In genomic region chr14:99119554-99119953, GRCh38 we compare ENCODE assay signal across 18 cellular contexts.
A peak's percentile ranks its signal among the peaks of the same experiment; 100 is the strongest.
DNase-seq lines count a peak whose midpoint lies in the region; ATAC-seq and TF ChIP-seq lines count a peak whose summit lies in the region.
"Had no signal": no experiment of that assay in that cellular context is flagged by ENCODE, and none has a peak within 500 bp of the region (broad histone marks: within the 10 kb centered on the region; RNA-seq: fewer than 3 reads in every experiment).

No MANE protein-coding gene starts in this region.

- WGBS in lung, 2 donors, result 77 to 83% methylated on average over 4 of the region's 4 CpGs

- peaks cover 0 to 3% of the 10 kb centered on the region in 2 donors for H3K9me3 ChIP-seq in lung (ENCODE audit: control insufficient read depth in 2 of 2, insufficient read depth in 1 of 2, low read length in 1 of 2)
- H3K9me3 ChIP-seq: A549, SJSA1 had no signal

- no peak overlapping the region for H3K27ac ChIP-seq in lung (ENCODE audit: low read depth in 1 of 2, low read length in 1 of 2)
- H3K27ac ChIP-seq: A549, SJSA1 had no signal

- no peak for TF ChIP-seq CTCF in lung (IDR thresholded peaks at IDR 0.05; ENCODE audit: control extremely low read depth, extremely low read depth)

- intact Hi-C loops in sciatic nerve (cut with DNase I), result no loop called here

- H3K4me1 ChIP-seq in lung (ENCODE audit: control insufficient read depth in 2 of 2, insufficient read depth in 2 of 2, low read length in 2 of 2), result no peaks in the 10 kb centered on the region
- H3K4me1 ChIP-seq: A549, SJSA1 had no signal

- H3K27me3 ChIP-seq in lung (ENCODE audit: control insufficient read depth, insufficient read depth), result peaks cover 11% of the 10 kb centered on the region
- H3K27me3 ChIP-seq: SJSA1 had no signal

- ATAC-seq in lung (ENCODE audit: insufficient read depth, low FRiP score) (no peak), sciatic nerve (no peak), GM18502 (IDR thresholded peaks at IDR 0.05; ENCODE audit: poor library complexity, unreplicated experiment) (no peak)
- ATAC-seq: A549, PC-3 had no signal

- no peaks in the 10 kb centered on the region for H3K36me3 ChIP-seq in lung (ENCODE audit: control insufficient read depth in 2 of 2, insufficient read depth in 2 of 2, low read length in 2 of 2)
- H3K36me3 ChIP-seq: SJSA1 had no signal

- H3K4me3 ChIP-seq in lung, result no peak overlapping the region
- H3K4me3 ChIP-seq: A549, SJSA1 had no signal

- peak; percentile 19 for DNase-seq in activated effector memory CD4-positive, alpha-beta T cell treated with anti-CD3 and anti-CD28 coated beads, Interleukin-2, amount 50 U/mL, for 16 hours
- DNase-seq in activated effector memory CD4-positive, alpha-beta T cell treated with Interleukin-2 at 50 U/mL for 16 hours, result no peak
- DNase-seq in NCI-H526 (lab: John Stamatoyannopoulos, UW), result peak; percentile 12 to 42
- peak; percentile 7 for DNase-seq in lung (ENCODE audit: low spot score)
- no peak for DNase-seq in sciatic nerve (ENCODE audit: low spot score)
- DNase-seq in HK-2 (ENCODE audit: unreplicated experiment), result no peak
- DNase-seq: DMS153, H7, Kasumi-1, MM.1S, NCI-H1092 treated with DMSO at 0.1 percent for 48 hours, NCI-H2107, NCI-H446, NCI-H82, PC-3 had no signal

Comparison
In these comparisons a context has a peak if more than half of its experiments do, and no peak if none do; other contexts are left out.
1. DNase-seq: peak in activated effector memory CD4-positive, alpha-beta T cell treated with anti-CD3 and anti-CD28 coated beads, Interleukin-2, amount 50 U/mL, for 16 hours (single experiment), NCI-H526 (2 of 2) and lung (single experiment); none in activated effector memory CD4-positive, alpha-beta T cell treated with Interleukin-2 at 50 U/mL for 16 hours (single experiment), sciatic nerve (single experiment) and HK-2 (single experiment).